Comparison of ENCODE assay signal across 23 cellular contexts in genomic region chr13:102654786-102655185, GRCh38. TPM values are rescaled to one million over a fixed set of nuclear protein-coding genes. Genes with fewer than 3 reads are reported as not detected.
A peak's percentile ranks its signal among the peaks of the same experiment; 100 is the strongest.
DNase-seq lines count a peak whose midpoint lies in the region; ATAC-seq, FAIRE-seq and TF ChIP-seq lines count a peak whose summit lies in the region.
"Had no signal": no experiment of that assay in that cellular context is flagged by ENCODE, and none has a peak within 500 bp of the region (broad histone marks: within the 10 kb centered on the region; RNA-seq: fewer than 3 reads in every experiment).

No MANE protein-coding gene starts in this region.

- H3K4me3 Mint-ChIP-seq in endothelial cell (ENCODE audit: unreplicated experiment): no peak overlapping the region
- no peak overlapping the region for H3K4me3 Mint-ChIP-seq in stimulated activated naive CD8-positive, alpha-beta T cell treated with anti-CD3 and anti-CD28 coated beads, Interleukin-15, amount 100 ng/mL, for 72 hours
- H3K4me3 Mint-ChIP-seq: CD14-positive monocyte; CD8-positive, alpha-beta T cell; IgD-negative memory B cell had no signal

- no peak overlapping the region for H3K4me2 ChIP-seq in mesendoderm (ENCODE audit: low read length)
- H3K4me2 ChIP-seq: A549 had no signal

- TF ChIP-seq POLR2A in H54 (IDR thresholded peaks at IDR 0.05; ENCODE audit: low read depth, low read length): no peak

- no peaks in the 10 kb centered on the region for H3K4me1 ChIP-seq in mesendoderm (ENCODE audit: control insufficient read depth, low read depth, low read length)

- FAIRE-seq in H54 (lab: Jason Lieb, UNC): peak; percentile 81
- FAIRE-seq: A549, D721Med had no signal

- H3K4ac ChIP-seq in mesendoderm (ENCODE audit: low read depth, low read length): no peak overlapping the region

- no peak overlapping the region for H4K5ac ChIP-seq in mesendoderm (ENCODE audit: low read length)

- ATAC-seq in stimulated activated naive CD8-positive, alpha-beta T cell treated with anti-CD3 and anti-CD28 coated beads, Interleukin-15, amount 100 ng/mL, for 72 hours: no peak
- ATAC-seq in GM18870 (IDR thresholded peaks at IDR 0.05; ENCODE audit: unreplicated experiment) (no peak), GM18498 (IDR thresholded peaks at IDR 0.05; ENCODE audit: unreplicated experiment) (no peak)
- ATAC-seq: A549; CD8-positive, alpha-beta T cell; HCT116 had no signal

- peaks cover 19% of the 10 kb centered on the region for H3K36me3 Mint-ChIP-seq in endothelial cell (ENCODE audit: low read depth, unreplicated experiment)

- H3K4me1 Mint-ChIP-seq in endothelial cell (ENCODE audit: unreplicated experiment): no peaks in the 10 kb centered on the region
- H3K4me1 Mint-ChIP-seq in stimulated activated naive CD8-positive, alpha-beta T cell treated with anti-CD3 and anti-CD28 coated beads, Interleukin-15, amount 100 ng/mL, for 72 hours: no peaks in the 10 kb centered on the region
- H3K4me1 Mint-ChIP-seq: CD14-positive monocyte, IgD-negative memory B cell had no signal

- no peak for TF ChIP-seq CTCF in endothelial cell (IDR thresholded peaks at IDR 0.05; ENCODE audit: unreplicated experiment)

- no peak overlapping the region for H3K27ac Mint-ChIP-seq in endothelial cell (ENCODE audit: unreplicated experiment)
- no peak overlapping the region for H3K27ac Mint-ChIP-seq in stimulated activated naive CD8-positive, alpha-beta T cell treated with anti-CD3 and anti-CD28 coated beads, Interleukin-15, amount 100 ng/mL, for 72 hours
- H3K27ac Mint-ChIP-seq: CD14-positive monocyte; CD8-positive, alpha-beta T cell; IgD-negative memory B cell had no signal

- H3K56ac ChIP-seq in mesendoderm (ENCODE audit: low read length): no peak overlapping the region

- H2AK5ac ChIP-seq in mesendoderm (ENCODE audit: low read length): no peak overlapping the region

- H4K8ac ChIP-seq in mesendoderm (ENCODE audit: low read depth, low read length): no peak overlapping the region

- no peak overlapping the region for H2BK15ac ChIP-seq in mesendoderm (replicated peaks; ENCODE audit: low read depth)

- no peaks in the 10 kb centered on the region for H3K9me3 Mint-ChIP-seq in endothelial cell (ENCODE audit: unreplicated experiment)
- H3K9me3 Mint-ChIP-seq in stimulated activated naive CD8-positive, alpha-beta T cell treated with anti-CD3 and anti-CD28 coated beads, Interleukin-15, amount 100 ng/mL, for 72 hours: no peaks in the 10 kb centered on the region

- H3K4me3 ChIP-seq in mesendoderm (ENCODE audit: low read length): no peak overlapping the region
- H3K4me3 ChIP-seq: A549 had no signal

- no peak overlapping the region for H3K23ac ChIP-seq in mesendoderm (ENCODE audit: low read length)

- no peaks in the 10 kb centered on the region for H3K27me3 ChIP-seq in mesendoderm (ENCODE audit: insufficient read depth, low read length, poor library complexity)

- no CpG with 5 or more reads among the region's 2 CpGs for WGBS in mesendoderm (ENCODE audit: extremely low coverage, insufficient coverage, low lambda C conversion rate)

- H3K27ac ChIP-seq in mesendoderm (ENCODE audit: low read depth, low read length): no peak overlapping the region
- H3K27ac ChIP-seq: A549 had no signal

- H3K18ac ChIP-seq in mesendoderm (ENCODE audit: low read length): no peak overlapping the region

- no peak overlapping the region for H2BK120ac ChIP-seq in mesendoderm (ENCODE audit: low read depth, low read length)

- H3K79me1 ChIP-seq in mesendoderm (ENCODE audit: low read length): no peaks in the 10 kb centered on the region

- peaks cover 2% of the 10 kb centered on the region for H3K36me3 ChIP-seq in mesendoderm (ENCODE audit: control insufficient read depth, insufficient read depth, low read length)

- no peaks in the 10 kb centered on the region for H3K79me2 ChIP-seq in mesendoderm (ENCODE audit: control insufficient read depth, insufficient read depth, low read length)

- no peaks in the 10 kb centered on the region for H3K27me3 Mint-ChIP-seq in endothelial cell (ENCODE audit: unreplicated experiment)
- no peaks in the 10 kb centered on the region for H3K27me3 Mint-ChIP-seq in stimulated activated naive CD8-positive, alpha-beta T cell treated with anti-CD3 and anti-CD28 coated beads, Interleukin-15, amount 100 ng/mL, for 72 hours
- H3K27me3 Mint-ChIP-seq: IgD-negative memory B cell had no signal

- H2BK5ac ChIP-seq in mesendoderm (ENCODE audit: low read length): no peak overlapping the region

- DNase-seq in H54 (ENCODE audit: insufficient read length, low spot score): no peak
- peak; percentile 10 for DNase-seq in endothelial cell (ENCODE audit: low spot score)
- DNase-seq in mesendoderm: peak; percentile 11
- DNase-seq in stimulated activated naive CD8-positive, alpha-beta T cell treated with anti-CD3 and anti-CD28 coated beads, Interleukin-15, amount 100 ng/mL, for 72 hours: no peak
- DNase-seq in occipital lobe (lab: John Stamatoyannopoulos, UW): no peak
- DNase-seq: CD8-positive, alpha-beta T cell; COR-L47; DMS153; DMS79 treated with DMSO at 0.1 percent for 48 hours; EL; GDM1; KG1 had no signal

- no peak overlapping the region for H3K9ac ChIP-seq in mesendoderm (ENCODE audit: low read length)

RNA-seq across cellular contexts. Expression of gene METTL21C, which starts 40.1 kb away (rescaled TPM):
- total RNA-seq in endothelial cell (ENCODE audit: unreplicated experiment): not detected
- polyA plus RNA-seq in mesendoderm (2013, experiment 1 of 2): not detected
- not detected for polyA plus RNA-seq in mesendoderm (2013, experiment 2 of 2)
- total RNA-seq in occipital lobe: not detected
- total RNA-seq: CD8-positive, alpha-beta T cell; H4; HT-29 had no signal
- polyA plus RNA-seq: A549, AG04450, BJ, CD14-positive monocyte, IgD-negative memory B cell had no signal

RNA-seq across cellular contexts. Expression of gene TPP2, which starts 58.0 kb away (rescaled TPM):
- total RNA-seq in endothelial cell (ENCODE audit: unreplicated experiment): 91.2 TPM
- polyA plus RNA-seq in mesendoderm (2013, experiment 1 of 2): 50.0 TPM
- 51.3 TPM for polyA plus RNA-seq in mesendoderm (2013, experiment 2 of 2)
- total RNA-seq in occipital lobe: 68.9 TPM

Comparison
In these comparisons a context has a peak if more than half of its experiments do, and no peak if none do; other contexts are left out.
1. DNase-seq: peak in endothelial cell (single experiment) and mesendoderm (single experiment); none in H54 (single experiment), stimulated activated naive CD8-positive, alpha-beta T cell treated with anti-CD3 and anti-CD28 coated beads, Interleukin-15, amount 100 ng/mL, for 72 hours (0 of 2) and occipital lobe (single experiment).